8 cellular contexts compared by ENCODE assay signal in genomic region chr12:105053116-105053572, GRCh38. TPM values are rescaled to one million over a fixed set of nuclear protein-coding genes. Genes with fewer than 3 reads are reported as not detected.
A peak's percentile ranks its signal among the peaks of the same experiment; 100 is the strongest.
DNase-seq lines count a peak whose midpoint lies in the region; ATAC-seq and TF ChIP-seq lines count a peak whose summit lies in the region.

No MANE protein-coding gene starts in this region.

- no peaks in the 10 kb centered on the region for H3K9me3 ChIP-seq in colonic mucosa
- peaks cover 0 to 3% (median 0%) of the 10 kb centered on the region in 4 donors for H3K9me3 ChIP-seq in liver (ENCODE audit: control insufficient read depth in 4 of 4, low read length in 3 of 4)

- CTCF ChIA-PET in activated CD4-positive, alpha-beta T cell treated with anti-CD3 and anti-CD28 coated beads for 36 hours (lab: Charles Lee), result interaction anchor here (0.6 to 3.3 kb wide), 27 partner anchors 10 to 671 kb away, joined by 3 to 28 read pairs (median 4); no protein-coding TSS in a partner anchor

- peak; percentile 98 to 99 for TF ChIP-seq RAD21 in liver (IDR thresholded peaks at IDR 0.05)

- H3K27me3 ChIP-seq in colonic mucosa, result no peaks in the 10 kb centered on the region
- no peaks in the 10 kb centered on the region for H3K27me3 ChIP-seq in liver (ENCODE audit: control insufficient read depth in 4 of 4, insufficient read depth in 4 of 4, low read length in 3 of 4)

- H3K36me3 ChIP-seq in colonic mucosa (no peaks in the 10 kb centered on the region), liver (ENCODE audit: control insufficient read depth in 4 of 4, insufficient read depth in 3 of 4, low read depth in 1 of 4, low read length in 3 of 4) (no peaks in the 10 kb centered on the region)

- no peak overlapping the region for H3K4me3 Mint-ChIP-seq in activated CD4-positive, alpha-beta T cell treated with anti-CD3 and anti-CD28 coated beads for 36 hours

- DNase-seq in GM04503 (ENCODE audit: low read depth), result peak; percentile 26
- peak; percentile 46 to 72 for DNase-seq in NCI-H526 (lab: John Stamatoyannopoulos, UW)
- peak; percentile 85 for DNase-seq in activated CD4-positive, alpha-beta T cell treated with anti-CD3 and anti-CD28 coated beads for 36 hours
- DNase-seq in colonic mucosa, result peak; percentile 83
- peak; percentile 41 to 70 (median 64) for DNase-seq in stimulated activated CD4-positive, alpha-beta T cell treated with anti-CD3 and anti-CD28 coated beads, TNF-alpha, amount 100 ng/mL, for 24 hours (ENCODE audit: low read depth in 3 of 3)

- intact Hi-C loops in activated CD4-positive, alpha-beta T cell treated with anti-CD3 and anti-CD28 coated beads for 36 hours (cut with DNase I, micrococcal nuclease), result loop anchor here (1.0 to 10.0 kb wide), 10 partner anchors 66 to 851 kb away; partner anchors contain the start of gene NOPCHAP1 (in 1 of the 2)
- intact Hi-C loops in colonic mucosa (cut with DNase I), result loop anchor here (5.0 to 10.0 kb wide), 3 partner anchors 321 to 848 kb away; no protein-coding TSS in a partner anchor

- H3K9ac ChIP-seq in colonic mucosa (ENCODE audit: low read depth in 2 of 2, low read length in 2 of 2) (no peak overlapping the region), liver (ENCODE audit: low read depth in 1 of 2, low read length in 2 of 2) (no peak overlapping the region)

- no peak overlapping the region for H3K27ac ChIP-seq in colonic mucosa
- no peak overlapping the region for H3K27ac ChIP-seq in liver (ENCODE audit: low read depth in 1 of 2, low read length in 2 of 2)

- H3K4me3 ChIP-seq in colonic mucosa, result no peak overlapping the region
- H3K4me3 ChIP-seq in liver (ENCODE audit: low read depth in 1 of 3, low read length in 3 of 3), result no peak overlapping the region

- POLR2A ChIA-PET in activated CD4-positive, alpha-beta T cell treated with anti-CD3 and anti-CD28 coated beads for 36 hours (lab: Charles Lee), result no interaction called here

- TF ChIP-seq CTCF in colonic mucosa (IDR thresholded peaks at IDR 0.05), result peak; percentile 95
- peak; percentile 98 for TF ChIP-seq CTCF in liver (IDR thresholded peaks at IDR 0.05; ENCODE audit: low read depth, low read length, missing input control)

- ATAC-seq in HG03342 (IDR thresholded peaks at IDR 0.05; ENCODE audit: unreplicated experiment), result peak; percentile 42
- ATAC-seq in activated CD4-positive, alpha-beta T cell treated with anti-CD3 and anti-CD28 coated beads for 36 hours, result peak; percentile 85
- ATAC-seq in HG02840 (IDR thresholded peaks at IDR 0.05; ENCODE audit: low FRiP score, unreplicated experiment), result no peak

- H3K4me1 ChIP-seq in colonic mucosa (no peaks in the 10 kb centered on the region), liver (ENCODE audit: control insufficient read depth in 4 of 4, insufficient read depth in 4 of 4, low read length in 3 of 4) (peaks cover 0 to 8% (median 1%) of the 10 kb centered on the region in 4 donors)

- H3K9me3 Mint-ChIP-seq in activated CD4-positive, alpha-beta T cell treated with anti-CD3 and anti-CD28 coated beads for 36 hours (ENCODE audit: low read depth), result peaks cover 4% of the 10 kb centered on the region

- peaks cover 4% of the 10 kb centered on the region for H3K27me3 Mint-ChIP-seq in activated CD4-positive, alpha-beta T cell treated with anti-CD3 and anti-CD28 coated beads for 36 hours

- H3K4me1 Mint-ChIP-seq in activated CD4-positive, alpha-beta T cell treated with anti-CD3 and anti-CD28 coated beads for 36 hours, result peaks cover 4% of the 10 kb centered on the region

- 1% methylated on average over 2 of the region's 2 CpGs for WGBS in liver

- peaks cover 8% of the 10 kb centered on the region for H3K36me3 Mint-ChIP-seq in activated CD4-positive, alpha-beta T cell treated with anti-CD3 and anti-CD28 coated beads for 36 hours (ENCODE audit: low read depth)

- no peak overlapping the region for H3K27ac Mint-ChIP-seq in activated CD4-positive, alpha-beta T cell treated with anti-CD3 and anti-CD28 coated beads for 36 hours

TF ChIP-seq in liver, 16 proteins besides CTCF, POLR2A, EP300 and RAD21:
- TF ChIP-seq MAX (IDR thresholded peaks at IDR 0.05), result peak; percentile 54
- TF ChIP-seq TAF1 (conservative IDR thresholded peaks at IDR 0.05), result no peak
- peak in 1 of 2 donors; percentile 24 for TF ChIP-seq EGR1 (IDR thresholded peaks at IDR 0.05; ENCODE audit: low read depth in 2 of 2)
- TF ChIP-seq NR2F2 (IDR thresholded peaks at IDR 0.05), result no peak
- TF ChIP-seq YY1 (IDR thresholded peaks at IDR 0.05), result peak; percentile 93
- TF ChIP-seq SP1 (IDR thresholded peaks at IDR 0.05), result peak; percentile 50
- TF ChIP-seq ZBTB33 (IDR thresholded peaks at IDR 0.05), result peak; percentile 38
- peak; percentile 43 for TF ChIP-seq ATF3 (IDR thresholded peaks at IDR 0.05)
- peak; percentile 68 to 74 for TF ChIP-seq HNF4A (conservative IDR thresholded peaks at IDR 0.05)
- no peak for TF ChIP-seq HNF4G (IDR thresholded peaks at IDR 0.05)
- TF ChIP-seq GABPA (IDR thresholded peaks at IDR 0.05 in 1 of 2, conservative IDR thresholded peaks at IDR 0.05 in 1 of 2), result no peak
- peak; percentile 59 to 64 for TF ChIP-seq JUND (IDR thresholded peaks at IDR 0.05)
- no peak for TF ChIP-seq REST (IDR thresholded peaks at IDR 0.05)
- peak; percentile 35 for TF ChIP-seq FOXA1 (IDR thresholded peaks at IDR 0.05)
- peak; percentile 75 to 78 for TF ChIP-seq RXRA (IDR thresholded peaks at IDR 0.05)
- peak; percentile 87 for TF ChIP-seq FOXA2 (IDR thresholded peaks at IDR 0.05)

RNA-seq across cellular contexts. Expression of gene ALDH1L2, which starts 31.1 kb away (rescaled TPM):
- total RNA-seq in activated CD4-positive, alpha-beta T cell treated with anti-CD3 and anti-CD28 coated beads for 36 hours, result 1 to 10 TPM; 7.1 to 7.6 TPM
- total RNA-seq in colonic mucosa, result 1 to 10 TPM; 1.3 to 2.2 TPM
- under 1 TPM; 0.19 to 0.25 TPM for total RNA-seq in liver
- polyA plus RNA-seq in liver, result under 1 TPM; 0.03 to 0.10 TPM

RNA-seq across cellular contexts. Expression of gene WASHC4, which starts 54.4 kb away (rescaled TPM):
- total RNA-seq in activated CD4-positive, alpha-beta T cell treated with anti-CD3 and anti-CD28 coated beads for 36 hours, result 10 to 100 TPM; 29.6 to 35.9 TPM
- total RNA-seq in colonic mucosa, result 10 to 100 TPM; 27.2 to 40.9 TPM
- total RNA-seq in liver, result 10 to 100 TPM; 37.6 to 59.1 TPM
- 10 to 100 TPM; 11.5 to 27.7 TPM for polyA plus RNA-seq in liver

Comparison
In these comparisons a context has a peak if more than half of its experiments do, and no peak if none do; other contexts are left out.
1. DNase-seq: peak in every context shown above with its lines; median percentile 85 in activated CD4-positive, alpha-beta T cell treated with anti-CD3 and anti-CD28 coated beads for 36 hours; 83 in colonic mucosa; 64 in stimulated activated CD4-positive, alpha-beta T cell treated with anti-CD3 and anti-CD28 coated beads, TNF-alpha, amount 100 ng/mL, for 24 hours; 59 in NCI-H526; 26 in GM04503.